8 cellular contexts compared by ENCODE assay signal in the genomic region with DNA sequence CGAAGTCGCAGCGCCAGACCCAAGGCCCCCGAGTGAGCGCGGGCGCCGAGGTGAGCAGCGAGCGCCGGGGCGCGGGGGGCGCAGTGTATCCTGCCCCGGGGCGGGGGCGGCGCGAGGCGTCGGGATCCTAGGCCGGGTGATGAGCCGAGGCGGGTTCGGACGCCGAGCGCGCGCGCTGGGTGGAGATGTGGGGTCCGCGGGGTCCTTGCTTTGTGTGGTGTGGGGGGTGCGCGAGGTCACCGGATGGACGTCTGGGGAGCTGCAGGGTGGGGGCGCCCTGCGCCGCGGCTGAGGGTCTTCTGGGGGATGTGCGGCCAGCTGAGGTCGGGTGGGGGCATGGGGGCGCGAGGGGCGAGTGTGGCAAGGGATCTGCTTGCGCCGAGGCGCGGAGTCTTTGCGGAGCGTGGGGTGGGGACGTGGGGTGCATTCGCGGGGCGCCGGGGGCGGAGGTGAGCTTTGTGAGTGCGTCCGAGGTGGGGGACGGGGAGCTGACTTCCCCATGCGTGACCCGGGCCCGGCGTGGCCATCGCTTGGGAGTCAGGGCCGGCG. TPM values are rescaled to one million over a fixed set of nuclear protein-coding genes. Genes with fewer than 3 reads are reported as not detected.
A peak's percentile ranks its signal among the peaks of the same experiment; 100 is the strongest.
DNase-seq lines count a peak whose midpoint lies in the region; ATAC-seq and FAIRE-seq lines count a peak whose summit lies in the region.

No MANE protein-coding gene starts in this region.

- peak overlapping the region in 8 of 10 donors; percentile 43 to 93 (median 88) for H3K27ac Mint-ChIP-seq in naive thymus-derived CD8-positive, alpha-beta T cell

- peaks cover 0 to 3% (median 0%) of the 10 kb centered on the region in 3 donors for H3K36me3 Mint-ChIP-seq in naive thymus-derived CD8-positive, alpha-beta T cell

- peaks cover 22 to 51% (median 43%) of the 10 kb centered on the region in 4 donors for H3K4me1 Mint-ChIP-seq in naive thymus-derived CD8-positive, alpha-beta T cell

- peak; percentile 29 for DNase-seq in NK-92 treated with Interleukin-12 subunit alpha and Interleukin-12 subunit beta, amount 100 ng/mL, for 24 hours (lab: John Stamatoyannopoulos, UW)
- no peak for DNase-seq in NK-92 (lab: John Stamatoyannopoulos, UW; ENCODE audit: unreplicated experiment)
- DNase-seq in activated CD4-positive, alpha-beta T cell treated with anti-CD3 and anti-CD28 coated beads, Interleukin-2, amount 50 U/mL, for 1 hour: peak; percentile 41
- no peak for DNase-seq in epithelial cell of prostate (ENCODE audit: low read depth, low spot score)
- DNase-seq in naive thymus-derived CD8-positive, alpha-beta T cell: peak in 9 of 10 donors; percentile 11 to 72 (median 35)
- DNase-seq in urothelium cell line (ENCODE audit: low spot score): peak; percentile 50
- no peak for DNase-seq in SW 1271 (lab: John Stamatoyannopoulos, UW)

- no peaks in the 10 kb centered on the region for H3K27me3 Mint-ChIP-seq in naive thymus-derived CD8-positive, alpha-beta T cell

- POLR2A ChIA-PET in naive thymus-derived CD8-positive, alpha-beta T cell (lab: Charles Lee): interaction anchor here (0.5 to 6.1 kb wide), 25 partner anchors 8 to 351 kb away, joined by 3 to 60 read pairs (median 5); a partner anchor contains a TSS

- H3K4me3 Mint-ChIP-seq in naive thymus-derived CD8-positive, alpha-beta T cell: peak overlapping the region; percentile 70 to 93 (median 86)

- no peaks in the 10 kb centered on the region for H3K9me3 Mint-ChIP-seq in naive thymus-derived CD8-positive, alpha-beta T cell

- FAIRE-seq in urothelium cell line (lab: Jason Lieb, UNC): no peak

- peak; percentile 26 for ATAC-seq in HG03460 (IDR thresholded peaks at IDR 0.05; ENCODE audit: unreplicated experiment)
- ATAC-seq in naive thymus-derived CD8-positive, alpha-beta T cell: peak; percentile 34 to 45

- peak overlapping the region; percentile 90 for H3K27ac ChIP-seq in epithelial cell of prostate

RNA-seq across cellular contexts. Expression of a gene that starts 0.6 kb away (rescaled TPM):
- total RNA-seq in naive thymus-derived CD8-positive, alpha-beta T cell: 10 to 100 TPM; 33.8 to 35.2 TPM
- polyA plus RNA-seq in naive thymus-derived CD8-positive, alpha-beta T cell: 1 to 10 TPM; 1.5 to 4.0 (median 2.3) TPM

Comparison
In these comparisons a context has a peak if more than half of its experiments do, and no peak if none do; other contexts are left out.
1. DNase-seq: peak in NK-92 treated with Interleukin-12 subunit alpha and Interleukin-12 subunit beta, amount 100 ng/mL, for 24 hours (single experiment), activated CD4-positive, alpha-beta T cell treated with anti-CD3 and anti-CD28 coated beads, Interleukin-2, amount 50 U/mL, for 1 hour (single experiment), naive thymus-derived CD8-positive, alpha-beta T cell (9 of 10) and urothelium cell line (single experiment); none in NK-92 (single experiment), epithelial cell of prostate (single experiment) and SW 1271 (0 of 2).